In genomic region chr2:218861645-218862318, GRCh38 we compare ENCODE assay signal across 1 cellular context.
TF ChIP-seq lines count a peak whose summit lies in the region.

No MANE protein-coding gene starts in this region.

TF ChIP-seq in HepG2, 621 proteins besides CTCF, POLR2A, EP300 and RAD21:
- TF ChIP-seq RFX1 (IDR thresholded peaks at IDR 0.05) (no peak), RFX3 (CRISPR knock-in tag; IDR thresholded peaks at IDR 0.05) (no peak), ZNF143 (CRISPR knock-in tag; IDR thresholded peaks at IDR 0.05) (no peak), ZFYVE20 (CRISPR knock-in tag; IDR thresholded peaks at IDR 0.05; ENCODE audit: borderline replicate concordance, low read depth) (0 out of 2 replicates have a peak, but pooled peaks have one; percentile 17), CHCHD3 (CRISPR knock-in tag; IDR thresholded peaks at IDR 0.05) (no peak), GZF1 (CRISPR knock-in tag; IDR thresholded peaks at IDR 0.05) (no peak)
